ENCODE assay signal across 15 cellular contexts in the genomic region with DNA sequence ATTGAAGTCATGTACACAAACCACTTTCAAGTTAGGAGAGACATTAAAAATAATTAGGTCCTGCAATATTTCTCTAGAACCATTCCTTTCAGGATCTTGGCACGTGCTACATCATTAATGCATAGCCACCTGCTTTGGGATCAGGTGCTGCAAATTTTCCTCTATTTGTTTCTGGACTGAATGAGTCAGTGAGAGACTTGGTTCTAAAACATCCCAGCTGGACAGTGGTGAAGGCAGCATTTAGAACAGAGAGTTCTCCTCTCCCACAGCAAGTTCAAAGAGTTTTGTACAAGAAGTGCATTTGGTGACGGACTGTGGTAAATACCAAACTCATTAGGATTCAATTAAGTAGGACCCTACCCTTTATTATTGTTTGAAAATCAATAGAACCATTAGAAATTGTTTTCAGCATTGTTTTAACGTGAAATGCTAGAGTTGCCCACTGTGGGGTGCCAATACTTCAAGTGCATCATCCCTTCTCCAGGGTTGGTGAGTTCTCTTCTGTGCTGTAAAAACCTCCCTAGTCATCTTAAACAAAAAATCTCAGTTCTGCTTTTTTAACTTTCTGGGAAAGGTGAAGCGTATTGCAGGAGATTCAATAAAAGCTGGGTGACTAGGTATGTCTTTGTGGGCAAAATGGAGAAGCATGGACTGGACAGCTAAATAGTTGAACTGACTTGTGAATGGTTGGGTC.
A peak's percentile ranks its signal among the peaks of the same experiment; 100 is the strongest.
DNase-seq lines count a peak whose midpoint lies in the region; ATAC-seq, FAIRE-seq and TF ChIP-seq lines count a peak whose summit lies in the region.
"Had no signal": no experiment of that assay in that cellular context is flagged by ENCODE, and none has a peak within 500 bp of the region (broad histone marks: within the 10 kb centered on the region; RNA-seq: fewer than 3 reads in every experiment).

No MANE protein-coding gene starts in this region.

- H3K4me1 ChIP-seq in astrocyte (ENCODE audit: insufficient read depth, low read length) = no peaks in the 10 kb centered on the region
- H3K4me1 ChIP-seq in keratinocyte (ENCODE audit: control insufficient read depth, extremely low read depth, insufficient read depth, low read length) = peaks cover 3% of the 10 kb centered on the region

- H3K9me1 ChIP-seq in keratinocyte (ENCODE audit: control insufficient read depth, extremely low read depth, insufficient read depth, low read length) = no peaks in the 10 kb centered on the region

- peaks cover 5% of the 10 kb centered on the region for H3K9me3 Mint-ChIP-seq in astrocyte (ENCODE audit: unreplicated experiment)

- FAIRE-seq in astrocyte (lab: Jason Lieb, UNC) = no peak
- FAIRE-seq in keratinocyte (lab: Jason Lieb, UNC) = peak; percentile 77

- no peak overlapping the region for H3K9ac ChIP-seq in astrocyte (ENCODE audit: low read length)
- no peak overlapping the region for H3K9ac ChIP-seq in keratinocyte (ENCODE audit: control insufficient read depth, extremely low read depth, insufficient read depth, low read length)

- H3K79me2 ChIP-seq in astrocyte (ENCODE audit: insufficient read depth, low read length) (no peaks in the 10 kb centered on the region), keratinocyte (ENCODE audit: control insufficient read depth, insufficient read depth, low read length) (peaks cover 85% of the 10 kb centered on the region)

- H4K20me1 ChIP-seq in astrocyte (ENCODE audit: insufficient read depth, low read length) (no peaks in the 10 kb centered on the region), keratinocyte (ENCODE audit: control insufficient read depth, extremely low read depth, insufficient read depth, low read length) (no peaks in the 10 kb centered on the region)

- H3K27me3 ChIP-seq in astrocyte (ENCODE audit: insufficient read depth, low read length) (no peaks in the 10 kb centered on the region), keratinocyte (ENCODE audit: control insufficient read depth, extremely low read depth, insufficient read depth, low read length) (no peaks in the 10 kb centered on the region)

- H2AFZ ChIP-seq in astrocyte (ENCODE audit: low read depth, low read length) = no peak overlapping the region
- no peak overlapping the region for H2AFZ ChIP-seq in keratinocyte (ENCODE audit: control insufficient read depth, low read length)

- intact Hi-C loops in posterior cingulate gyrus (cut with DNase I) = no loop called here

- no peaks in the 10 kb centered on the region for H3K4me1 Mint-ChIP-seq in astrocyte (ENCODE audit: low read depth, unreplicated experiment)
- H3K4me1 Mint-ChIP-seq: CD8-positive, alpha-beta memory T cell had no signal

- H3K4me3 ChIP-seq in AG10803 (ENCODE audit: low read length) (no peak overlapping the region), astrocyte (ENCODE audit: insufficient read depth, low read depth, low read length) (no peak overlapping the region), keratinocyte (ENCODE audit: control insufficient read depth in 2 of 3, extremely low read depth in 1 of 3, insufficient read depth in 2 of 3, low read depth in 1 of 3, low read length in 3 of 3) (no peak overlapping the region)

- H3K36me3 ChIP-seq in astrocyte (ENCODE audit: insufficient read depth, low read length) (no peaks in the 10 kb centered on the region), keratinocyte (ENCODE audit: control insufficient read depth in 2 of 2, extremely low read depth in 1 of 2, insufficient read depth in 2 of 2, low read length in 2 of 2) (peaks cover 1 to 2% of the 10 kb centered on the region in 2 experiments)

- peaks cover 2% of the 10 kb centered on the region for H3K36me3 Mint-ChIP-seq in astrocyte (ENCODE audit: low read depth, unreplicated experiment)
- H3K36me3 Mint-ChIP-seq: activated naive CD4-positive, alpha-beta T cell treated with anti-CD3 and anti-CD28 coated beads, Interleukin-2, amount 50 U/mL, for 72 hours; CD8-positive, alpha-beta memory T cell; type B pancreatic cell had no signal

- H3K27me3 Mint-ChIP-seq in astrocyte (ENCODE audit: low read depth, unreplicated experiment) = no peaks in the 10 kb centered on the region
- H3K27me3 Mint-ChIP-seq: CD8-positive, alpha-beta memory T cell; type B pancreatic cell had no signal

- H3K9me3 ChIP-seq in astrocyte (ENCODE audit: insufficient read depth, low read depth, low read length) = no peaks in the 10 kb centered on the region
- no peaks in the 10 kb centered on the region for H3K9me3 ChIP-seq in keratinocyte (ENCODE audit: control insufficient read depth, low read depth, low read length)

- dilution Hi-C loops in keratinocyte (cut with MboI; ENCODE audit: extremely low pct_ligation_motif_present, low sequenced_read_pairs) = no loop called here

- no peak overlapping the region for H3K27ac Mint-ChIP-seq in astrocyte (ENCODE audit: unreplicated experiment)
- H3K27ac Mint-ChIP-seq: activated naive CD4-positive, alpha-beta T cell treated with anti-CD3 and anti-CD28 coated beads, Interleukin-2, amount 50 U/mL, for 72 hours; CD8-positive, alpha-beta memory T cell; type B pancreatic cell had no signal

- H3K27ac ChIP-seq in astrocyte (ENCODE audit: low read depth, low read length) = no peak overlapping the region
- H3K27ac ChIP-seq in keratinocyte (ENCODE audit: control insufficient read depth, insufficient read depth, low read length) = no peak overlapping the region

- H3K4me2 ChIP-seq in astrocyte (ENCODE audit: low read length) (no peak overlapping the region), keratinocyte (ENCODE audit: control insufficient read depth, extremely low read depth, insufficient read depth, low read depth, low read length) (no peak overlapping the region)

- no peak for ATAC-seq in GM19324 (IDR thresholded peaks at IDR 0.05; ENCODE audit: low FRiP score, unreplicated experiment)
- no peak for ATAC-seq in HG03159 (IDR thresholded peaks at IDR 0.05; ENCODE audit: unreplicated experiment)
- ATAC-seq: activated naive CD4-positive, alpha-beta T cell treated with anti-CD3 and anti-CD28 coated beads, Interleukin-2, amount 50 U/mL, for 72 hours; left colon; Right ventricle myocardium inferior had no signal

- TF ChIP-seq CTCF in AG10803 (conservative IDR thresholded peaks at IDR 0.05; ENCODE audit: low read length) = peak; percentile 52
- TF ChIP-seq CTCF in astrocyte (IDR thresholded peaks at IDR 0.05; ENCODE audit: insufficient read depth, low read depth, low read length) = peak; percentile 41
- peak; percentile 26 to 45 (median 34) for TF ChIP-seq CTCF in keratinocyte (optimal IDR thresholded peaks at IDR 0.05 in 1 of 3, IDR thresholded peaks at IDR 0.05 in 1 of 3, conservative IDR thresholded peaks at IDR 0.05 in 1 of 3; ENCODE audit: extremely low read depth in 1 of 3, insufficient read depth in 2 of 3, low read length in 3 of 3)

- H3K4me3 Mint-ChIP-seq in astrocyte (ENCODE audit: unreplicated experiment) = no peak overlapping the region
- H3K4me3 Mint-ChIP-seq: CD8-positive, alpha-beta memory T cell; type B pancreatic cell had no signal

- DNase-seq in AG10803 (ENCODE audit: low read depth) = peak; percentile 30
- DNase-seq in LHCN-M2 (ENCODE audit: low read depth) = peak; percentile 50
- DNase-seq in astrocyte (ENCODE audit: low read depth) = peak; percentile 20
- no peak for DNase-seq in keratinocyte (ENCODE audit: low read depth, low spot score)
- no peak for DNase-seq in medulla oblongata (ENCODE audit: extremely low spot score)
- no peak for DNase-seq in posterior cingulate gyrus
- DNase-seq: activated CD4-positive, alpha-beta T cell treated with anti-CD3 and anti-CD28 coated beads, Interleukin-2, amount 50 U/mL, for 4 hours; CD8-positive, alpha-beta memory T cell; left colon; NCI-H2029 treated with DMSO at 0.1 percent for 48 hours had no signal

Comparison
In these comparisons a context has a peak if more than half of its experiments do, and no peak if none do; other contexts are left out.
1. DNase-seq: peak in AG10803 (single experiment), LHCN-M2 (single experiment) and astrocyte (single experiment); none in keratinocyte (single experiment), medulla oblongata (single experiment) and posterior cingulate gyrus (0 of 10).
2. Peak in every context shown above with its lines, with median percentiles within 50 percentile points of each other: CTCF ChIP-seq.